ENCODE assay signal across 8 cellular contexts in the genomic region with DNA sequence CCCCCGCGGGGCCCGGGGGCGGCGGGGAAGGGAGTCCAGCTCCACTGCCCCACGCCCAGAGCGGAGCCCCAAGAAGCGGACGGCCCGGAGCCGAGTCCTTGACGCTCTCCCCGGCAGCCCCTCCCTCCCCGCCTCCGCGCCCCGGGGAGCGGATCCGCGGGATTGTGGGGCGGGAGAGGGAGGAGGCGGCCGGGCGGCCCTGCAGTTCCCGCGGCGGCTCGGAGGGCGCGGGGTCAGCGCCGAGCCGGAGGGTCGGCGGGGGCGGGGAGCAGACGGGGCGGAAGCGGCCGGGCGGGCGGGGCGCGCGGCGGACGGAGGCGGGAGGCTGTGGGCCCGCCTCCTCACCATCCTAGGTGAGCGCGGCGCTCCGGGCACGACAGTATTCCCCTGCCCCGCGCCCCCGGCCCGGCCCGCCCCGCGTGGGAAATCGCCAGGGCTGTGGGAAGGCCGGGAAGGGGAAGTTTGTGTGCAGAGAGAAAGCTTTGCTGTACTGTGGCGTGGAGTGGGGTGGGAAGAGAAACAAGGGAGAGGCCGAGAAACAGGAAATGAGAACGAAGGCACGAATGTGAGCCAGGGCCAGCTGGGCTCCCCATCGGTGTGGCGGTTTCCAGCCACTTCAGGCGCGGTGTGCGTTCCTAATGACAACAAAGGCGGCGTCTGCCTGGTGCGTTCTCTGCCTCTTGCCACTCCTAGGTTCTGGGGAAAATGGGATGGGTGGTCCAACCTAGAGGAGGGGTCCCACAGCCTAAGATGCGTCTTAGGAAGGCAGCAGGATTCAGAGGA. TPM values are rescaled to one million over a fixed set of nuclear protein-coding genes. Genes with fewer than 3 reads are reported as not detected.
DNase-seq lines count a peak whose midpoint lies in the region; ATAC-seq and TF ChIP-seq lines count a peak whose summit lies in the region.

No MANE protein-coding gene starts in this region.

- H3K4me3 Mint-ChIP-seq in activated CD4-positive, alpha-beta memory T cell treated with anti-CD3 and anti-CD28 coated beads, Interleukin-2, amount 10 ng/mL, durations not matched to agents 7 days and 5 days: no peak overlapping the region

- CTCF ChIA-PET in activated CD4-positive, alpha-beta memory T cell treated with anti-CD3 and anti-CD28 coated beads, Interleukin-2, amount 10 ng/mL, durations not matched to agents 7 days and 5 days (lab: Charles Lee): interaction anchor here (1.0 to 11.3 kb wide), 2 partner anchors 110 to 152 kb away, joined by 4 to 76 read pairs; no protein-coding TSS in a partner anchor

- H3K27ac ChIP-seq in effector memory CD4-positive, alpha-beta T cell (ENCODE audit: insufficient read depth, low read length, poor library complexity, severe bottlenecking): peak overlapping the region; percentile 97
- H3K27ac ChIP-seq in mesendoderm (ENCODE audit: low read depth, low read length): peak overlapping the region; percentile 93

- H3K56ac ChIP-seq in mesendoderm (ENCODE audit: low read length): peak overlapping the region; percentile 99

- no peak overlapping the region for H4K8ac ChIP-seq in mesendoderm (ENCODE audit: low read depth, low read length)

- H2BK120ac ChIP-seq in mesendoderm (ENCODE audit: low read depth, low read length): peak overlapping the region; percentile 62

- no peaks in the 10 kb centered on the region for H3K36me3 ChIP-seq in effector memory CD4-positive, alpha-beta T cell (ENCODE audit: control insufficient read depth, insufficient read depth, low read length)
- no peaks in the 10 kb centered on the region for H3K36me3 ChIP-seq in mesendoderm (ENCODE audit: control insufficient read depth, insufficient read depth, low read length)

- H3K4me3 ChIP-seq in AG10803 (ENCODE audit: low read length) (peak overlapping the region; percentile 91), mesendoderm (ENCODE audit: low read length) (peak overlapping the region; percentile 72)
- H3K4me3 ChIP-seq in effector memory CD4-positive, alpha-beta T cell (ENCODE audit: insufficient read depth, low read depth, low read length, poor library complexity, severe bottlenecking): peak overlapping the region; percentile 75

- peak overlapping the region; percentile 75 for H2BK5ac ChIP-seq in mesendoderm (ENCODE audit: low read length)

- H3K4me1 Mint-ChIP-seq in activated CD4-positive, alpha-beta memory T cell treated with anti-CD3 and anti-CD28 coated beads, Interleukin-2, amount 10 ng/mL, durations not matched to agents 7 days and 5 days: peaks cover 17% of the 10 kb centered on the region

- H3K18ac ChIP-seq in mesendoderm (ENCODE audit: low read length): peak overlapping the region; percentile 99

- H3K9me3 Mint-ChIP-seq in activated CD4-positive, alpha-beta memory T cell treated with anti-CD3 and anti-CD28 coated beads, Interleukin-2, amount 10 ng/mL, durations not matched to agents 7 days and 5 days: no peaks in the 10 kb centered on the region

- peak overlapping the region; percentile 99 for H3K9ac ChIP-seq in mesendoderm (ENCODE audit: low read length)

- POLR2A ChIA-PET in activated CD4-positive, alpha-beta memory T cell treated with anti-CD3 and anti-CD28 coated beads, Interleukin-2, amount 10 ng/mL, durations not matched to agents 7 days and 5 days (lab: Charles Lee): interaction anchor here (0.9 to 8.1 kb wide), 19 partner anchors 45 to 415 kb away, joined by 3 to 146 read pairs (median 5); no protein-coding TSS in a partner anchor

- H3K27ac Mint-ChIP-seq in activated CD4-positive, alpha-beta memory T cell treated with anti-CD3 and anti-CD28 coated beads, Interleukin-2, amount 10 ng/mL, durations not matched to agents 7 days and 5 days: no peak overlapping the region

- H3K27me3 ChIP-seq in effector memory CD4-positive, alpha-beta T cell (replicated peaks; ENCODE audit: control insufficient read depth, insufficient read depth, low read length, poor library complexity, severe bottlenecking): no peaks in the 10 kb centered on the region
- peaks cover 2% of the 10 kb centered on the region for H3K27me3 ChIP-seq in mesendoderm (ENCODE audit: insufficient read depth, low read length, poor library complexity)

- H3K9me3 ChIP-seq in effector memory CD4-positive, alpha-beta T cell (ENCODE audit: control insufficient read depth, low read length): no peaks in the 10 kb centered on the region

- H3K27me3 Mint-ChIP-seq in activated CD4-positive, alpha-beta memory T cell treated with anti-CD3 and anti-CD28 coated beads, Interleukin-2, amount 10 ng/mL, durations not matched to agents 7 days and 5 days: no peaks in the 10 kb centered on the region

- peak overlapping the region; percentile 88 for H3K4me2 ChIP-seq in mesendoderm (ENCODE audit: low read length)

- H2BK15ac ChIP-seq in mesendoderm (replicated peaks; ENCODE audit: low read depth): no peak overlapping the region

- WGBS in mesendoderm (ENCODE audit: extremely low coverage, insufficient coverage, low lambda C conversion rate): no CpG with 5 or more reads among the region's 76 CpGs

- DNase-seq in AG10803 (ENCODE audit: low read depth) (peak; percentile 74), NCI-H345 (lab: John Stamatoyannopoulos, UW) (peak; percentile 79), mesendoderm (peak; percentile 89)
- peak; percentile 70 for DNase-seq in activated CD4-positive, alpha-beta memory T cell treated with anti-CD3 and anti-CD28 coated beads, Interleukin-2, amount 10 ng/mL, durations not matched to agents 7 days and 5 days
- DNase-seq in effector memory CD4-positive, alpha-beta T cell: peak; percentile 37 to 45 (median 44)
- peak; percentile 21 to 32 for DNase-seq in stimulated activated CD8-positive, alpha-beta memory T cell treated with anti-CD3 and anti-CD28 coated beads, Interleukin-4, amount 100 ng/mL, for 1 hour (ENCODE audit: low read depth in 2 of 2, low spot score in 1 of 2)

- peak overlapping the region; percentile 99 for H3K4ac ChIP-seq in mesendoderm (ENCODE audit: low read depth, low read length)

- peaks cover 12% of the 10 kb centered on the region for H3K4me1 ChIP-seq in effector memory CD4-positive, alpha-beta T cell (ENCODE audit: control insufficient read depth, insufficient read depth, low read length, poor library complexity, severe bottlenecking)
- peaks cover 2% of the 10 kb centered on the region for H3K4me1 ChIP-seq in mesendoderm (ENCODE audit: control insufficient read depth, low read depth, low read length)

- peaks cover 11% of the 10 kb centered on the region for H3K79me2 ChIP-seq in mesendoderm (ENCODE audit: control insufficient read depth, insufficient read depth, low read length)

- H4K5ac ChIP-seq in mesendoderm (ENCODE audit: low read length): no peak overlapping the region

- H2AK5ac ChIP-seq in mesendoderm (ENCODE audit: low read length): no peak overlapping the region

- peak overlapping the region; percentile 89 for H3K23ac ChIP-seq in mesendoderm (ENCODE audit: low read length)

- no peak for TF ChIP-seq CTCF in AG10803 (conservative IDR thresholded peaks at IDR 0.05; ENCODE audit: low read length)

- H3K36me3 Mint-ChIP-seq in activated CD4-positive, alpha-beta memory T cell treated with anti-CD3 and anti-CD28 coated beads, Interleukin-2, amount 10 ng/mL, durations not matched to agents 7 days and 5 days (ENCODE audit: low read depth): peaks cover 8% of the 10 kb centered on the region

- ATAC-seq in GM18873 (IDR thresholded peaks at IDR 0.05; ENCODE audit: low FRiP score, unreplicated experiment) (peak; percentile 32), HG03097 (IDR thresholded peaks at IDR 0.05; ENCODE audit: low FRiP score, unreplicated experiment) (peak; percentile 46)

- H3K79me1 ChIP-seq in mesendoderm (ENCODE audit: low read length): peaks cover 7% of the 10 kb centered on the region

RNA-seq across cellular contexts. Expression of a gene that starts 1.3 kb away (rescaled TPM):
- total RNA-seq in activated CD4-positive, alpha-beta memory T cell treated with anti-CD3 and anti-CD28 coated beads, Interleukin-2, amount 10 ng/mL, durations not matched to agents 7 days and 5 days: 10 to 100 TPM; 32.7 to 33.5 TPM
- 7.0 TPM for polyA plus RNA-seq in mesendoderm (2013, experiment 1 of 2)
- polyA plus RNA-seq in mesendoderm (2013, experiment 2 of 2): 6.6 TPM

Comparison
In these comparisons a context has a peak if more than half of its experiments do, and no peak if none do; other contexts are left out.
1. Peak in every context shown above with its lines: DNase-seq, ATAC-seq, H3K4me3 ChIP-seq and H3K27ac ChIP-seq.
2. DNase-seq: peak in every context shown above with its lines; median percentile 89 in mesendoderm; 79 in NCI-H345; 74 in AG10803; 70 in activated CD4-positive, alpha-beta memory T cell treated with anti-CD3 and anti-CD28 coated beads, Interleukin-2, amount 10 ng/mL, durations not matched to agents 7 days and 5 days; 44 in effector memory CD4-positive, alpha-beta T cell; 26 in stimulated activated CD8-positive, alpha-beta memory T cell treated with anti-CD3 and anti-CD28 coated beads, Interleukin-4, amount 100 ng/mL, for 1 hour.